Comparison of ENCODE assay signal across 8 cellular contexts in the genomic region with DNA sequence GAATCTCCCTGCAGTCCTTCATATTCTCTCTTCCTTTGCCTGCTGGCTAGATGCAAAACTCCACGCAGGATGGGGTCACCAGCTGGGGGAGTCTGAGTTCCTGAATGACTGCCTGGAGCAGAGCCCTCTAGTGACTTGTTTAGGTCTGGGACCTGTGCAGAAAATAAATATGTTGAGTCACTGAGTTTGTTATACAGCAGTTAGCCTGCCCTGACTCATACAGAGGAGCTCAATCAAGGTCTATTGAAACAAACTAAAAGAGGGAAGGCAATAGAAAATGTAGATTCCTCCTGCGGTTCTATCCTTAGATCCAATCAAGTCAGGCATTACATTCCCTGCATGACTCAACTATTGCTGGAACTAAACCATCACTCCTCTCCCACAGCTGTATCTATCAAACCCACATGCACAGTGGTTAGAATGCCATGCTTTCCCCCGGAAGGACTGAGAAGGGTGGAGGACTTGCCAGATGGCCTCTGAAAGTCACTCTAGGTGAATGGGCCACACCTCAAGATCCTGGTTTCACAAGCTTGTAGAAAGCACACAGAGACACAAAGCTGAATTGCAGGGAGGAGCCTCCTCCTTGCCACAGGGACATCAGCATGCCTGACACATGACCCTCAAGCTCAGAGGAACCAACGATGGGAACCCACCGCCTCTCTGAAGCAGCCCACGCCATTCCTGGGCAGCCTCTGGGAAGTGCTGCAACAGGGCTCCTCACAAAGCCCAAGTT.
A peak's percentile ranks its signal among the peaks of the same experiment; 100 is the strongest.
DNase-seq lines count a peak whose midpoint lies in the region; ATAC-seq and TF ChIP-seq lines count a peak whose summit lies in the region.

No MANE protein-coding gene starts in this region.

- H3K27me3 ChIP-seq in foreskin keratinocyte (no peaks in the 10 kb centered on the region), dorsolateral prefrontal cortex (no peaks in the 10 kb centered on the region)
- H3K27me3 ChIP-seq in CD8-positive, alpha-beta memory T cell (ENCODE audit: insufficient read depth, low read length, poor library complexity, severe bottlenecking) = no peaks in the 10 kb centered on the region

- intact Hi-C loops in dorsolateral prefrontal cortex (cut with DNase I) = no loop called here

- peak; percentile 90 for ATAC-seq in foreskin keratinocyte
- ATAC-seq in HG03280 (IDR thresholded peaks at IDR 0.05; ENCODE audit: unreplicated experiment) = no peak

- H3K9me3 ChIP-seq in CD8-positive, alpha-beta memory T cell (ENCODE audit: low read length) = no peaks in the 10 kb centered on the region

- no peaks in the 10 kb centered on the region for H3K9me3 Mint-ChIP-seq in CD8-positive, alpha-beta memory T cell

- H3K27ac ChIP-seq in foreskin keratinocyte (peak overlapping the region; percentile 64), dorsolateral prefrontal cortex (peak overlapping the region in 4 of 59 donors; percentile 12 to 43 (median 38))
- H3K27ac ChIP-seq in CD8-positive, alpha-beta memory T cell (ENCODE audit: low read depth, low read length) = no peak overlapping the region

- H3K4me1 Mint-ChIP-seq in CD8-positive, alpha-beta memory T cell = no peaks in the 10 kb centered on the region

- H3K27ac Mint-ChIP-seq in CD8-positive, alpha-beta memory T cell = peak overlapping the region in 1 of 8 donors; percentile 2

- H3K4me3 ChIP-seq in AG09309 (ENCODE audit: control insufficient read depth, low read depth, low read length) = no peak overlapping the region
- no peak overlapping the region for H3K4me3 ChIP-seq in CD8-positive, alpha-beta memory T cell (ENCODE audit: low read length)
- no peak overlapping the region for H3K4me3 ChIP-seq in dorsolateral prefrontal cortex

- TF ChIP-seq CTCF in AG09309 (IDR thresholded peaks at IDR 0.05; ENCODE audit: control insufficient read depth, insufficient read depth, low read depth, low read length, missing control alignments) = peak; percentile 65
- TF ChIP-seq CTCF in foreskin keratinocyte (conservative IDR thresholded peaks at IDR 0.05) = peak; percentile 91
- peak in 15 of 56 donors; percentile 8 to 31 (median 18) for TF ChIP-seq CTCF in dorsolateral prefrontal cortex (IDR thresholded peaks at IDR 0.05 in 54 of 56, conservative IDR thresholded peaks at IDR 0.05 in 2 of 56; ENCODE audit: low read depth in 1 of 56, partially characterized antibody in 56 of 56)

- H3K27me3 Mint-ChIP-seq in CD8-positive, alpha-beta memory T cell = peaks cover 9 to 46% of the 10 kb centered on the region in 2 donors

- CTCF ChIA-PET in CD8-positive, alpha-beta memory T cell (lab: Charles Lee) = no interaction called here

- DNase-seq in AG09309 (ENCODE audit: low read depth) (peak; percentile 96), H4 (ENCODE audit: low spot score) (peak; percentile 52), SKM-1 (lab: John Stamatoyannopoulos, UW; ENCODE audit: unreplicated experiment) (peak; percentile 19), foreskin keratinocyte (peak; percentile 99), dorsolateral prefrontal cortex (no peak)
- DNase-seq in CD8-positive, alpha-beta memory T cell = no peak
- no peak for DNase-seq in stimulated activated CD4-positive, alpha-beta T cell treated with anti-CD3 and anti-CD28 coated beads, Interleukin-4, amount 100 ng/mL, for 1 hour

- H3K4me1 ChIP-seq in foreskin keratinocyte = peaks cover 36% of the 10 kb centered on the region
- H3K4me1 ChIP-seq in CD8-positive, alpha-beta memory T cell (ENCODE audit: insufficient read depth, low read length) = no peaks in the 10 kb centered on the region

- POLR2A ChIA-PET in CD8-positive, alpha-beta memory T cell (lab: Charles Lee) = no interaction called here

- no peak overlapping the region for H3K4me3 Mint-ChIP-seq in CD8-positive, alpha-beta memory T cell

- no peaks in the 10 kb centered on the region for H3K36me3 ChIP-seq in CD8-positive, alpha-beta memory T cell (ENCODE audit: insufficient read depth, low read length)

- no peaks in the 10 kb centered on the region for H3K36me3 Mint-ChIP-seq in CD8-positive, alpha-beta memory T cell

Comparison
In these comparisons a context has a peak if more than half of its experiments do, and no peak if none do; other contexts are left out.
1. DNase-seq: peak in AG09309 (single experiment), H4 (single experiment), SKM-1 (single experiment) and foreskin keratinocyte (2 of 2); none in CD8-positive, alpha-beta memory T cell (0 of 5), dorsolateral prefrontal cortex (0 of 10) and stimulated activated CD4-positive, alpha-beta T cell treated with anti-CD3 and anti-CD28 coated beads, Interleukin-4, amount 100 ng/mL, for 1 hour (single experiment).